ENCODE assay signal across 10 cellular contexts in the genomic region with DNA sequence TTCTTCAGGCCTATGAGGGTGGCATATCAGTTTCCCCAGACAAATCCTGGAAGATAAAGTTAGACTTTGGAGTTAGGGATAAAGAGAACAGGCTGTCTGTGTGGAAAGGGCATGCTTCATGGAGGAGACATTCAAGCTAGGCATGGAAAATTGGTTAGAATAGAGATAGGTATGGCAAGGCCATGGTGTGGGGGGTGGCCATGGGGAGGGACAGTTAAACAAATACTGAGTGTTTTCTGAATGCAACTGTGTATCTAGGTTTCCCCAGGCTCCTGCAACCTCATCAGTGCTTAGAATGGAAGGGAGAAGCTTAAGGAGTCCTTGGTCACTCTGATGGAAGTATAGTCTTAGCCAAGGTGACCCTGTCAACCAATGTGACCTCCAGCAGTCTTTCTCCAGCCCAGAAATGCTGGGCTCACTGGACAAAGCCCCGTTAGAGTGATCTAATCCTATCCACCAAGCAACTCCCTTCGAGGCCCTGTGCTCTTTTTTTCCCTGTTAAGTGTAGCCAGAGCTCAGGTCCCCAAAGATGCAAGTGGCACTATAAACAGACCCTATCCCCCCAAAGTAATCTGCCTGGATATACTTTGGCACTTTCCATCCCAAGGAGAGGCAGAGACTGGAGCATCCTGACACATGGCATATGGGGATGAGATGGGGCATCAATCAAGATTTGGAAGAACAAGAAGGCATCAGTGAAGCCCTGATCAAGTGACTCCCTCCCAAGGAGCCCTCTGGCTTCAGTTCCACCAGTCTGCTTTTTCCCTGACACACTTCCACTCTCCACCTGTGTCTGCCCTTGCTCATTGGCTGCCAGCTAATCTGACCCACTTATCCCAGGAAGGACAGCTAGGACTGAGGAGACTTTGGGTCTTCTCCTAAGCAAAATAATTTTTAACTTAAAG. TPM values are rescaled to one million over a fixed set of nuclear protein-coding genes. Genes with fewer than 3 reads are reported as not detected.
DNase-seq lines count a peak whose midpoint lies in the region; ATAC-seq, FAIRE-seq and TF ChIP-seq lines count a peak whose summit lies in the region.
"Had no signal": no experiment of that assay in that cellular context is flagged by ENCODE, and none has a peak within 500 bp of the region (broad histone marks: within the 10 kb centered on the region; RNA-seq: fewer than 3 reads in every experiment).

No MANE protein-coding gene starts in this region.

- peaks cover 66% of the 10 kb centered on the region for H3K4me1 Mint-ChIP-seq in activated T-cell treated with anti-CD3 and anti-CD28 coated beads, Interleukin-2, amount 50 U/mL, for 72 hours (ENCODE audit: low read depth)
- H3K4me1 Mint-ChIP-seq in glutamatergic neuron (ENCODE audit: low read depth, unreplicated experiment), result peaks cover 13% of the 10 kb centered on the region

- DNase-seq in activated T-cell treated with anti-CD3 and anti-CD28 coated beads, Interleukin-2, amount 50 U/mL, for 72 hours, result no peak
- no peak for DNase-seq in activated T-cell treated with anti-CD3 and anti-CD28 coated beads, Interleukin-2, amount 50 U/mL, for 1 hour
- DNase-seq in SW480 (ENCODE audit: low spot score), result peak; percentile 33
- no peak for DNase-seq in esophagus muscularis mucosa (ENCODE audit: extremely low spot score)
- DNase-seq in testis, result peak; percentile 65
- no peak for DNase-seq in pancreas
- no peak for DNase-seq in SK-N-DZ (ENCODE audit: low spot score)
- DNase-seq in glutamatergic neuron, result no peak
- DNase-seq: COR-L47, NCI-H446 treated with DMSO at 0.1 percent for 48 hours had no signal

- peaks cover 2% of the 10 kb centered on the region in 2 donors for H3K36me3 Mint-ChIP-seq in activated T-cell treated with anti-CD3 and anti-CD28 coated beads, Interleukin-2, amount 50 U/mL, for 72 hours (ENCODE audit: insufficient read depth in 2 of 2)
- no peaks in the 10 kb centered on the region for H3K36me3 Mint-ChIP-seq in glutamatergic neuron (ENCODE audit: unreplicated experiment)

- intact Hi-C loops in esophagus muscularis mucosa (cut with DNase I), result no loop called here
- intact Hi-C loops in testis (cut with DNase I; ENCODE audit: low total_unique reads), result no loop called here
- intact Hi-C loops in pancreas (cut with DNase I), result no loop called here

- TF ChIP-seq EP300 in esophagus muscularis mucosa (IDR thresholded peaks at IDR 0.05), result no peak

- H3K27me3 ChIP-seq in esophagus muscularis mucosa (no peaks in the 10 kb centered on the region), testis (no peaks in the 10 kb centered on the region), pancreas (no peaks in the 10 kb centered on the region)

- H3K27ac ChIP-seq in esophagus muscularis mucosa (replicated peaks in 1 of 4), result peak overlapping the region; percentile 12 to 55 (median 40)
- peak overlapping the region in 1 of 2 donors; percentile 16 for H3K27ac ChIP-seq in testis
- H3K27ac ChIP-seq in pancreas, result peak overlapping the region in 1 of 4 donors; percentile 23

- peak overlapping the region; percentile 90 for H3K27ac Mint-ChIP-seq in activated T-cell treated with anti-CD3 and anti-CD28 coated beads, Interleukin-2, amount 50 U/mL, for 72 hours
- no peak overlapping the region for H3K27ac Mint-ChIP-seq in glutamatergic neuron (ENCODE audit: unreplicated experiment)

- no peaks in the 10 kb centered on the region for H3K9me3 Mint-ChIP-seq in activated T-cell treated with anti-CD3 and anti-CD28 coated beads, Interleukin-2, amount 50 U/mL, for 72 hours
- peaks cover 10% of the 10 kb centered on the region for H3K9me3 Mint-ChIP-seq in glutamatergic neuron (ENCODE audit: unreplicated experiment)

- H3K9me3 ChIP-seq in esophagus muscularis mucosa (no peaks in the 10 kb centered on the region), testis (no peaks in the 10 kb centered on the region), pancreas (no peaks in the 10 kb centered on the region)

- ATAC-seq in activated T-cell treated with anti-CD3 and anti-CD28 coated beads, Interleukin-2, amount 50 U/mL, for 72 hours (replicated peaks in 1 of 2), result no peak
- ATAC-seq in pancreas, result no peak

- H3K4me1 ChIP-seq in esophagus muscularis mucosa, result peaks cover 13 to 29% (median 20%) of the 10 kb centered on the region in 4 donors
- H3K4me1 ChIP-seq in testis, result peaks cover 17% of the 10 kb centered on the region
- H3K4me1 ChIP-seq in pancreas, result peaks cover 7 to 8% (median 7%) of the 10 kb centered on the region in 3 donors

- FAIRE-seq in pancreas (lab: Jason Lieb, UNC), result no peak

- H3K36me3 ChIP-seq in esophagus muscularis mucosa (peaks cover 10 to 31% (median 29%) of the 10 kb centered on the region in 4 donors), testis (ENCODE audit: low read depth, missing control alignments) (no peaks in the 10 kb centered on the region), pancreas (peaks cover 0 to 11% (median 0%) of the 10 kb centered on the region in 3 donors)

- WGBS in esophagus muscularis mucosa, result 80% methylated on average over 2 of the region's 2 CpGs
- WGBS in testis, 2 donors, result 62 to 93% methylated on average over 2 of the region's 2 CpGs
- WGBS in pancreas, 2 donors, result 70 to 77% methylated on average over 2 of the region's 2 CpGs

- H3K27me3 Mint-ChIP-seq in activated T-cell treated with anti-CD3 and anti-CD28 coated beads, Interleukin-2, amount 50 U/mL, for 72 hours (ENCODE audit: low read depth), result no peaks in the 10 kb centered on the region
- H3K27me3 Mint-ChIP-seq in glutamatergic neuron (ENCODE audit: unreplicated experiment), result peaks cover 8% of the 10 kb centered on the region

- TF ChIP-seq CTCF in esophagus muscularis mucosa (IDR thresholded peaks at IDR 0.05), result no peak
- no peak for TF ChIP-seq CTCF in testis (IDR thresholded peaks at IDR 0.05)
- no peak for TF ChIP-seq CTCF in pancreas (IDR thresholded peaks at IDR 0.05)
- TF ChIP-seq CTCF in glutamatergic neuron (IDR thresholded peaks at IDR 0.05; ENCODE audit: partially characterized antibody, unreplicated experiment), result no peak

- H3K4me3 ChIP-seq in esophagus muscularis mucosa (peak overlapping the region in 3 of 4 donors; percentile 1 to 28 (median 18)), testis (no peak overlapping the region), pancreas (no peak overlapping the region)

- TF ChIP-seq POLR2A in esophagus muscularis mucosa (IDR thresholded peaks at IDR 0.05; ENCODE audit: low read depth) (no peak), testis (IDR thresholded peaks at IDR 0.05) (no peak)

- H3K4me3 Mint-ChIP-seq in activated T-cell treated with anti-CD3 and anti-CD28 coated beads, Interleukin-2, amount 50 U/mL, for 72 hours, result peak overlapping the region; percentile 70 to 85
- H3K4me3 Mint-ChIP-seq in glutamatergic neuron (ENCODE audit: unreplicated experiment), result no peak overlapping the region

RNA-seq across cellular contexts. Expression of gene PKM, which starts 5.6 kb away (rescaled TPM):
- total RNA-seq in activated T-cell treated with anti-CD3 and anti-CD28 coated beads, Interleukin-2, amount 50 U/mL, for 72 hours, result 1,000 to 10,000 TPM; 1,066 to 1,119 TPM
- total RNA-seq in esophagus muscularis mucosa (100 to 1,000 TPM; 392 to 605 (median 482) TPM), testis (100 to 1,000 TPM; 521 to 530 TPM), pancreas (100 to 1,000 TPM in 3 of 6 donors, 10 to 100 TPM in 3; 61.8 to 219 (median 110) TPM), glutamatergic neuron (ENCODE audit: unreplicated experiment) (949 TPM)
- polyA plus RNA-seq in testis (ENCODE audit: insufficient read depth, low read depth, low replicate concordance) (602 TPM), pancreas (100 to 1,000 TPM in 1 of 2 donors, 10 to 100 TPM in 1; 67.2 to 140 TPM)
- polyA plus RNA-seq in SK-N-DZ (2014; cell fraction: cytosol; rRNA removed), result 973 and 1,108 TPM in 2 replicates
- 738 and 804 TPM in 2 replicates for polyA plus RNA-seq in SK-N-DZ (2014; cell fraction: nucleus; rRNA removed)

RNA-seq across cellular contexts. Expression of gene PARP6, which starts 35.7 kb away (rescaled TPM):
- 100 to 1,000 TPM; 108 to 132 TPM for total RNA-seq in activated T-cell treated with anti-CD3 and anti-CD28 coated beads, Interleukin-2, amount 50 U/mL, for 72 hours
- total RNA-seq in esophagus muscularis mucosa (10 to 100 TPM; 46.5 to 79.0 (median 53.7) TPM), testis (100 to 1,000 TPM; 114 to 182 TPM), pancreas (10 to 100 TPM; 31.1 to 55.5 (median 39.7) TPM), glutamatergic neuron (ENCODE audit: unreplicated experiment) (193 TPM)
- polyA plus RNA-seq in testis (ENCODE audit: insufficient read depth, low read depth, low replicate concordance) (190 TPM), pancreas (100 to 1,000 TPM; 121 to 178 TPM)
- 75.4 and 86.8 TPM in 2 replicates for polyA plus RNA-seq in SK-N-DZ (2014; cell fraction: cytosol; rRNA removed)
- polyA plus RNA-seq in SK-N-DZ (2014; cell fraction: nucleus; rRNA removed), result 431 and 466 TPM in 2 replicates

RNA-seq across cellular contexts. Expression of gene GRAMD2A, which starts 39.0 kb away (rescaled TPM):
- total RNA-seq in activated T-cell treated with anti-CD3 and anti-CD28 coated beads, Interleukin-2, amount 50 U/mL, for 72 hours, result under 1 TPM in 1 of 2 donors, not detected in 1; 0.07 TPM
- total RNA-seq in esophagus muscularis mucosa, result 1 to 10 TPM in 2 of 4 donors, under 1 TPM in 2; 0.33 to 2.5 (median 0.75) TPM
- 1 to 10 TPM in 1 of 2 donors, under 1 TPM in 1; 0.31 to 1.4 TPM for total RNA-seq in testis
- polyA plus RNA-seq in testis (ENCODE audit: insufficient read depth, low read depth, low replicate concordance), result 3.1 TPM
- total RNA-seq in pancreas, result under 1 TPM in 1 of 6 donors, not detected in 5; 0.19 TPM
- polyA plus RNA-seq in pancreas, result under 1 TPM in 1 of 2 donors, not detected in 1; 0.28 TPM
- polyA plus RNA-seq in SK-N-DZ (2014; cell fraction: cytosol; rRNA removed), result not detected in 2 replicates
- polyA plus RNA-seq in SK-N-DZ (2014; cell fraction: nucleus; rRNA removed), result not detected in 2 replicates
- total RNA-seq in glutamatergic neuron (ENCODE audit: unreplicated experiment), result not detected

Comparison
In these comparisons a context has a peak if more than half of its experiments do, and no peak if none do; other contexts are left out.
1. DNase-seq: peak in SW480 (single experiment) and testis (single experiment); none in activated T-cell treated with anti-CD3 and anti-CD28 coated beads, Interleukin-2, amount 50 U/mL, for 72 hours (0 of 2), activated T-cell treated with anti-CD3 and anti-CD28 coated beads, Interleukin-2, amount 50 U/mL, for 1 hour (single experiment), esophagus muscularis mucosa (single experiment), pancreas (0 of 6), SK-N-DZ (single experiment) and glutamatergic neuron (single experiment).
2. H3K4me3 ChIP-seq: peak in esophagus muscularis mucosa (3 of 4); none in testis (0 of 2) and pancreas (0 of 4).